ENCODE assay signal across 19 cellular contexts in genomic region chr12:6769681-6770080, GRCh38. TPM values are rescaled to one million over a fixed set of nuclear protein-coding genes. Genes with fewer than 3 reads are reported as not detected.
DNase-seq lines count a peak whose midpoint lies in the region; ATAC-seq and TF ChIP-seq lines count a peak whose summit lies in the region.
"Had no signal": no experiment of that assay in that cellular context is flagged by ENCODE, and none has a peak within 500 bp of the region (broad histone marks: within the 10 kb centered on the region; RNA-seq: fewer than 3 reads in every experiment).

No MANE protein-coding gene starts in this region.

- no peak overlapping the region for H3K18ac ChIP-seq in mesenchymal stem cell (ENCODE audit: low read depth in 1 of 2, low read length in 2 of 2)

- no peak for DNase-seq in activated CD4-positive, alpha-beta T cell treated with anti-CD3 and anti-CD28 coated beads, Interleukin-2, amount 10 ng/mL, durations not matched to agents 24 days and 14 days
- DNase-seq in activated CD4-positive, alpha-beta T cell treated with anti-CD3 and anti-CD28 coated beads for 36 hours: no peak
- DNase-seq in activated naive CD8-positive, alpha-beta T cell treated with anti-CD3 and anti-CD28 coated beads for 36 hours: no peak
- DNase-seq in mesenchymal stem cell (no peak), tibial artery (no peak), left lung (no peak), KG1 (lab: John Stamatoyannopoulos, UW) (no peak), T-helper 2 cell (no peak)
- DNase-seq: activated CD8-positive, alpha-beta T cell treated with anti-CD3 and anti-CD28 coated beads, Interleukin-2, amount 10 ng/mL, durations not matched to agents 7 days and 5 days; CD4-positive, alpha-beta memory T cell; PC-3; stimulated activated CD4-positive, alpha-beta T cell treated with anti-CD3 and anti-CD28 coated beads, Interleukin-2, amount 100 ng/mL, for 48 hours had no signal

- no peak overlapping the region for H2BK5ac ChIP-seq in mesenchymal stem cell (ENCODE audit: low read depth, low read length, poor library complexity, severe bottlenecking)

- no peak overlapping the region for H2BK12ac ChIP-seq in mesenchymal stem cell (ENCODE audit: low read length in 2 of 2)

- no peak overlapping the region for H3K9ac ChIP-seq in mesenchymal stem cell (ENCODE audit: low read length)

- ATAC-seq in activated CD4-positive, alpha-beta T cell treated with anti-CD3 and anti-CD28 coated beads for 36 hours: no peak
- no peak for ATAC-seq in left lung
- ATAC-seq: activated CD8-positive, alpha-beta T cell treated with anti-CD3 and anti-CD28 coated beads, Interleukin-2, amount 10 ng/mL, durations not matched to agents 7 days and 5 days; PC-3; sciatic nerve had no signal

- no peak overlapping the region for H2AFZ ChIP-seq in mesenchymal stem cell (ENCODE audit: low read depth, low read length)

- H3K27ac ChIP-seq in mesenchymal stem cell (ENCODE audit: low read length, poor library complexity, severe bottlenecking) (no peak overlapping the region), tibial artery (peak overlapping the region; percentile 85 to 97), left lung (no peak overlapping the region)
- H3K27ac ChIP-seq: colonic mucosa had no signal

- H3K4me3 Mint-ChIP-seq in activated CD4-positive, alpha-beta T cell treated with anti-CD3 and anti-CD28 coated beads, Interleukin-2, amount 10 ng/mL, durations not matched to agents 24 days and 14 days: peak overlapping the region; percentile 86
- no peak overlapping the region for H3K4me3 Mint-ChIP-seq in activated CD4-positive, alpha-beta T cell treated with anti-CD3 and anti-CD28 coated beads for 36 hours
- peak overlapping the region; percentile 19 for H3K4me3 Mint-ChIP-seq in activated naive CD8-positive, alpha-beta T cell treated with anti-CD3 and anti-CD28 coated beads for 36 hours
- H3K4me3 Mint-ChIP-seq: activated CD8-positive, alpha-beta T cell treated with anti-CD3 and anti-CD28 coated beads, Interleukin-2, amount 10 ng/mL, durations not matched to agents 7 days and 5 days had no signal

- no peak overlapping the region for H4K8ac ChIP-seq in mesenchymal stem cell (ENCODE audit: low read length)

- H3K4me2 ChIP-seq in mesenchymal stem cell (ENCODE audit: low read length, poor library complexity, severe bottlenecking): no peak overlapping the region

- H3K27me3 ChIP-seq in mesenchymal stem cell (ENCODE audit: control insufficient read depth in 1 of 2, insufficient read depth in 1 of 2, low read length in 2 of 2) (peaks cover 15 to 18% of the 10 kb centered on the region in 2 experiments), tibial artery (no peaks in the 10 kb centered on the region), left lung (peaks cover 0 to 62% of the 10 kb centered on the region in 2 donors)
- H3K27me3 ChIP-seq: testis had no signal

- intact Hi-C loops in activated CD4-positive, alpha-beta T cell treated with anti-CD3 and anti-CD28 coated beads, Interleukin-2, amount 10 ng/mL, durations not matched to agents 24 days and 14 days (cut with micrococcal nuclease): loop anchor here (5.0 kb wide), 1 partner anchor 58 kb away; the partner anchor contains the start of gene P3H3
- intact Hi-C loops in activated CD4-positive, alpha-beta T cell treated with anti-CD3 and anti-CD28 coated beads for 36 hours (cut with DNase I, micrococcal nuclease): no loop called here
- intact Hi-C loops in tibial artery (cut with DNase I; ENCODE audit: low total_unique reads): loop anchor here (10.0 kb wide), 1 partner anchor 155 kb away; no protein-coding TSS in a partner anchor
- intact Hi-C loops in left lung (cut with DNase I): no loop called here

- H3K79me1 ChIP-seq in mesenchymal stem cell (replicated peaks; ENCODE audit: low read length, poor library complexity, severe bottlenecking): peaks cover 6% of the 10 kb centered on the region

- TF ChIP-seq CTCF in tibial artery (IDR thresholded peaks at IDR 0.05) (no peak), left lung (IDR thresholded peaks at IDR 0.05) (no peak)

- H2AK5ac ChIP-seq in mesenchymal stem cell (ENCODE audit: low read length, severe bottlenecking): no peak overlapping the region

- H4K91ac ChIP-seq in mesenchymal stem cell (ENCODE audit: low read length): peak overlapping the region; percentile 10

- H3K9me3 Mint-ChIP-seq in activated CD4-positive, alpha-beta T cell treated with anti-CD3 and anti-CD28 coated beads, Interleukin-2, amount 10 ng/mL, durations not matched to agents 24 days and 14 days: no peaks in the 10 kb centered on the region
- no peaks in the 10 kb centered on the region for H3K9me3 Mint-ChIP-seq in activated CD4-positive, alpha-beta T cell treated with anti-CD3 and anti-CD28 coated beads for 36 hours (ENCODE audit: low read depth)
- H3K9me3 Mint-ChIP-seq in activated naive CD8-positive, alpha-beta T cell treated with anti-CD3 and anti-CD28 coated beads for 36 hours: no peaks in the 10 kb centered on the region

- no peak overlapping the region for H2BK15ac ChIP-seq in mesenchymal stem cell (ENCODE audit: low read depth, poor library complexity, severe bottlenecking)

- H3K9me3 ChIP-seq in mesenchymal stem cell (ENCODE audit: control insufficient read depth, low read length) (no peaks in the 10 kb centered on the region), tibial artery (no peaks in the 10 kb centered on the region), left lung (no peaks in the 10 kb centered on the region)
- H3K9me3 ChIP-seq: colonic mucosa, testis had no signal

- no peak overlapping the region for H3K4ac ChIP-seq in mesenchymal stem cell (ENCODE audit: low read depth in 1 of 2, low read length in 2 of 2)

- H3K36me3 ChIP-seq in mesenchymal stem cell (ENCODE audit: control insufficient read depth in 1 of 2, insufficient read depth in 2 of 2, low read depth in 1 of 2, low read length in 2 of 2) (peaks cover 18 to 39% of the 10 kb centered on the region in 2 experiments), tibial artery (peaks cover 19 to 28% (median 25%) of the 10 kb centered on the region in 3 donors), left lung (peaks cover 0 to 19% of the 10 kb centered on the region in 2 donors)
- H3K36me3 ChIP-seq: colonic mucosa had no signal

- POLR2A ChIA-PET in activated CD4-positive, alpha-beta T cell treated with anti-CD3 and anti-CD28 coated beads for 36 hours (lab: Charles Lee): no interaction called here

- peak overlapping the region; percentile 42 for H3K27ac Mint-ChIP-seq in activated CD4-positive, alpha-beta T cell treated with anti-CD3 and anti-CD28 coated beads, Interleukin-2, amount 10 ng/mL, durations not matched to agents 24 days and 14 days
- no peak overlapping the region for H3K27ac Mint-ChIP-seq in activated CD4-positive, alpha-beta T cell treated with anti-CD3 and anti-CD28 coated beads for 36 hours
- H3K27ac Mint-ChIP-seq in activated naive CD8-positive, alpha-beta T cell treated with anti-CD3 and anti-CD28 coated beads for 36 hours: peak overlapping the region; percentile 19

- peaks cover 58% of the 10 kb centered on the region for H3K4me1 Mint-ChIP-seq in activated CD4-positive, alpha-beta T cell treated with anti-CD3 and anti-CD28 coated beads, Interleukin-2, amount 10 ng/mL, durations not matched to agents 24 days and 14 days
- peaks cover 62% of the 10 kb centered on the region for H3K4me1 Mint-ChIP-seq in activated CD4-positive, alpha-beta T cell treated with anti-CD3 and anti-CD28 coated beads for 36 hours
- H3K4me1 Mint-ChIP-seq in activated naive CD8-positive, alpha-beta T cell treated with anti-CD3 and anti-CD28 coated beads for 36 hours: peaks cover 54% of the 10 kb centered on the region

- CTCF ChIA-PET in activated CD4-positive, alpha-beta T cell treated with anti-CD3 and anti-CD28 coated beads for 36 hours (lab: Charles Lee): interaction anchor here (1.3 to 2.6 kb wide), 5 partner anchors 11 to 55 kb away, joined by 3 to 17 read pairs (median 4); no protein-coding TSS in a partner anchor

- WGBS in mesenchymal stem cell: 90% methylated on average over 2 of the region's 4 CpGs

- no peak overlapping the region for H2BK120ac ChIP-seq in mesenchymal stem cell (ENCODE audit: low read depth, low read length)

- H3K4me3 ChIP-seq in mesenchymal stem cell (ENCODE audit: insufficient read depth in 1 of 2, low read depth in 1 of 2, low read length in 2 of 2): no peak overlapping the region
- H3K4me3 ChIP-seq in tibial artery: no peak overlapping the region
- no peak overlapping the region for H3K4me3 ChIP-seq in left lung
- H3K4me3 ChIP-seq: colonic mucosa, lung, testis had no signal

- peaks cover 3% of the 10 kb centered on the region for H3K27me3 Mint-ChIP-seq in activated CD4-positive, alpha-beta T cell treated with anti-CD3 and anti-CD28 coated beads, Interleukin-2, amount 10 ng/mL, durations not matched to agents 24 days and 14 days
- peaks cover 26% of the 10 kb centered on the region for H3K27me3 Mint-ChIP-seq in activated CD4-positive, alpha-beta T cell treated with anti-CD3 and anti-CD28 coated beads for 36 hours
- peaks cover 68% of the 10 kb centered on the region for H3K27me3 Mint-ChIP-seq in activated naive CD8-positive, alpha-beta T cell treated with anti-CD3 and anti-CD28 coated beads for 36 hours

- no peak overlapping the region for H3K14ac ChIP-seq in mesenchymal stem cell (ENCODE audit: low read length in 2 of 2)

- peaks cover 43% of the 10 kb centered on the region for H3K36me3 Mint-ChIP-seq in activated CD4-positive, alpha-beta T cell treated with anti-CD3 and anti-CD28 coated beads, Interleukin-2, amount 10 ng/mL, durations not matched to agents 24 days and 14 days (ENCODE audit: low read depth)
- H3K36me3 Mint-ChIP-seq in activated CD4-positive, alpha-beta T cell treated with anti-CD3 and anti-CD28 coated beads for 36 hours (ENCODE audit: low read depth): peaks cover 20% of the 10 kb centered on the region
- H3K36me3 Mint-ChIP-seq in activated naive CD8-positive, alpha-beta T cell treated with anti-CD3 and anti-CD28 coated beads for 36 hours: peaks cover 18% of the 10 kb centered on the region

- H3K4me1 ChIP-seq in mesenchymal stem cell (ENCODE audit: control insufficient read depth, insufficient read depth, low read depth, low read length) (peaks cover 41% of the 10 kb centered on the region), tibial artery (peaks cover 0 to 55% (median 43%) of the 10 kb centered on the region in 4 donors), left lung (peaks cover 28 to 74% of the 10 kb centered on the region in 2 donors)

- H3K23ac ChIP-seq in mesenchymal stem cell (ENCODE audit: low read length in 2 of 2): peak overlapping the region in 1 of 2 experiments; percentile 3

RNA-seq across cellular contexts. Expression of gene LAG3, which starts 2.6 kb away (rescaled TPM):
- 253 and 269 TPM in 2 replicates for total RNA-seq in activated CD4-positive, alpha-beta T cell treated with anti-CD3 and anti-CD28 coated beads, Interleukin-2, amount 10 ng/mL, durations not matched to agents 24 days and 14 days
- 10 to 100 TPM; 88.2 to 93.9 TPM for total RNA-seq in activated CD4-positive, alpha-beta T cell treated with anti-CD3 and anti-CD28 coated beads for 36 hours
- total RNA-seq in activated naive CD8-positive, alpha-beta T cell treated with anti-CD3 and anti-CD28 coated beads for 36 hours: 10 to 100 TPM; 64.8 to 67.7 TPM
- polyA plus RNA-seq in mesenchymal stem cell (2013, experiment 1 of 2): 0.23 TPM
- 0.23 TPM for polyA plus RNA-seq in mesenchymal stem cell (2013, experiment 2 of 2)
- total RNA-seq in left lung: 1 to 10 TPM in 1 of 2 donors, under 1 TPM in 1; 0.79 to 2.4 TPM
- total RNA-seq: A172, epithelial cell of proximal tubule, glomerular endothelial cell had no signal

RNA-seq across cellular contexts. Expression of gene PTMS, which starts 3.5 kb away (rescaled TPM):
- 245 and 267 TPM in 2 replicates for total RNA-seq in activated CD4-positive, alpha-beta T cell treated with anti-CD3 and anti-CD28 coated beads, Interleukin-2, amount 10 ng/mL, durations not matched to agents 24 days and 14 days
- 100 to 1,000 TPM in 1 of 2 experiments, 10 to 100 TPM in 1; 62.2 to 105 TPM for total RNA-seq in activated CD4-positive, alpha-beta T cell treated with anti-CD3 and anti-CD28 coated beads for 36 hours
- total RNA-seq in activated naive CD8-positive, alpha-beta T cell treated with anti-CD3 and anti-CD28 coated beads for 36 hours: 10 to 100 TPM; 23.3 to 25.1 TPM
- polyA plus RNA-seq in mesenchymal stem cell (2013, experiment 1 of 2): 525 TPM
- polyA plus RNA-seq in mesenchymal stem cell (2013, experiment 2 of 2): 500 TPM
- 100 to 1,000 TPM; 276 to 322 TPM for total RNA-seq in left lung

RNA-seq across cellular contexts. Expression of gene MLF2, which starts 16.7 kb away (rescaled TPM):
- total RNA-seq in activated CD4-positive, alpha-beta T cell treated with anti-CD3 and anti-CD28 coated beads, Interleukin-2, amount 10 ng/mL, durations not matched to agents 24 days and 14 days: 163 and 180 TPM in 2 replicates
- 100 to 1,000 TPM; 142 to 144 TPM for total RNA-seq in activated CD4-positive, alpha-beta T cell treated with anti-CD3 and anti-CD28 coated beads for 36 hours
- total RNA-seq in activated naive CD8-positive, alpha-beta T cell treated with anti-CD3 and anti-CD28 coated beads for 36 hours: 100 to 1,000 TPM; 134 to 141 TPM
- 221 TPM for polyA plus RNA-seq in mesenchymal stem cell (2013, experiment 1 of 2)
- polyA plus RNA-seq in mesenchymal stem cell (2013, experiment 2 of 2): 224 TPM
- 100 to 1,000 TPM; 142 to 148 TPM for total RNA-seq in left lung

RNA-seq across cellular contexts. Expression of gene CD4, which starts 19.6 kb away (rescaled TPM):
- total RNA-seq in activated CD4-positive, alpha-beta T cell treated with anti-CD3 and anti-CD28 coated beads, Interleukin-2, amount 10 ng/mL, durations not matched to agents 24 days and 14 days: 264 and 271 TPM in 2 replicates
- total RNA-seq in activated CD4-positive, alpha-beta T cell treated with anti-CD3 and anti-CD28 coated beads for 36 hours: 100 to 1,000 TPM; 206 to 211 TPM
- total RNA-seq in activated naive CD8-positive, alpha-beta T cell treated with anti-CD3 and anti-CD28 coated beads for 36 hours: 1 to 10 TPM; 2.2 to 2.5 TPM
- polyA plus RNA-seq in mesenchymal stem cell (2013, experiment 1 of 2): 1.8 TPM
- polyA plus RNA-seq in mesenchymal stem cell (2013, experiment 2 of 2): 2.1 TPM
- total RNA-seq in left lung: 10 to 100 TPM; 64.5 to 96.2 TPM
- total RNA-seq: A172, glomerular endothelial cell, PC-3 had no signal

RNA-seq across cellular contexts. Expression of gene COPS7A, which starts 45.8 kb away (rescaled TPM):
- 39.5 and 44.8 TPM in 2 replicates for total RNA-seq in activated CD4-positive, alpha-beta T cell treated with anti-CD3 and anti-CD28 coated beads, Interleukin-2, amount 10 ng/mL, durations not matched to agents 24 days and 14 days
- 10 to 100 TPM; 38.3 to 41.6 TPM for total RNA-seq in activated CD4-positive, alpha-beta T cell treated with anti-CD3 and anti-CD28 coated beads for 36 hours
- 10 to 100 TPM; 37.1 to 41.6 TPM for total RNA-seq in activated naive CD8-positive, alpha-beta T cell treated with anti-CD3 and anti-CD28 coated beads for 36 hours
- polyA plus RNA-seq in mesenchymal stem cell (2013, experiment 1 of 2): 65.6 TPM
- polyA plus RNA-seq in mesenchymal stem cell (2013, experiment 2 of 2): 66.6 TPM
- total RNA-seq in left lung: 10 to 100 TPM; 66.0 to 67.5 TPM

Comparison
In these comparisons a context has a peak if more than half of its experiments do, and no peak if none do; other contexts are left out.
1. intact Hi-C loops: an anchor here in activated CD4-positive, alpha-beta T cell treated with anti-CD3 and anti-CD28 coated beads, Interleukin-2, amount 10 ng/mL, durations not matched to agents 24 days and 14 days (5.0 kb wide) and tibial artery (10.0 kb wide); none called in activated CD4-positive, alpha-beta T cell treated with anti-CD3 and anti-CD28 coated beads for 36 hours and left lung.
2. H3K27ac ChIP-seq: peak in tibial artery (2 of 2); none in mesenchymal stem cell (single experiment) and left lung (0 of 2).
3. RNA of gene LAG3, which starts 2.6 kb away (total RNA-seq): 253 to 269 TPM in activated CD4-positive, alpha-beta T cell treated with anti-CD3 and anti-CD28 coated beads, Interleukin-2, amount 10 ng/mL, durations not matched to agents 24 days and 14 days, 88.2 to 93.9 TPM in activated CD4-positive, alpha-beta T cell treated with anti-CD3 and anti-CD28 coated beads for 36 hours and 64.8 to 67.7 TPM in activated naive CD8-positive, alpha-beta T cell treated with anti-CD3 and anti-CD28 coated beads for 36 hours; 0.79 to 2.4 TPM in left lung; every median in the first group is over 10 times any median in the second.